In the genomic region with DNA sequence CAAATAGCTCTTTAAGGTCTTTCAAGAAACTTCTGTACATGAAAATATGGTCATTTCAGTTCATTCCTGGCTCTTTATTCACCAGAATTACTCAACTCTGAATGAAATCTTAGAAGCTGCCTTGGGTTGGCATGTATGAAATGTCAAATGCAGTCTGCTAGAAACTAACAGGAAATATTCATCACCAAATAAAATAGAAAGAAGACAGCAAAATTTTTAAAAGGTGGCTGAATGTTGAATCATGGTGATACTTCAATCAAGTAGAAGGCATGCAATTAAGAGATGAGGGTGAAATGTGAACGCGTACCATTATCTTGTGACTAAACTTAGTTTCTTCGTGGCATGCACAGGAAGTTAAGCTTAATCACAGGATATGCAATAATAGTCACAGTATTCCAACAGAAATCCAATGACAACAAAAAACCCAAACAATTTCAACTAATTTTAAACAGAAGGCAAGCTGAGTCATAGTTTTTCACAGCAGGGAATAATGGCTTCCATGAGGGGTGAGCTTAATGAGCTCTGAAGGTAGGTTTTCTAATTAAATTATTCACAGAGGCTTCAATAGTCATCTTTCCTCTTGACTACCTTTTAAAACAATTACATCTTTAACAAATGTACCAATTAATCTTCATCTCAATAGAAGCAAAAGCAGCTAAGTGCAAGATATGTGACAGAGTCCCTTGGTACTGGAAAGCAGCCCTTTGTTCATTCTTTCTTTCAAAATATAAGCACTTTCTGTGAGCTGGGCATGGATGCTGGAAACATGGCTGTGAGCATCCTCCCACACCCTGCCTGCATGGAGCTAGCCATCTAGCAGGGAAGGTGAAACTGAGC, we compare ENCODE assay signal across 10 cellular contexts. TPM values are rescaled to one million over a fixed set of nuclear protein-coding genes. Genes with fewer than 3 reads are reported as not detected.
DNase-seq lines count a peak whose midpoint lies in the region; ATAC-seq lines count a peak whose summit lies in the region.
"Had no signal": no experiment of that assay in that cellular context is flagged by ENCODE, and none has a peak within 500 bp of the region (broad histone marks: within the 10 kb centered on the region; RNA-seq: fewer than 3 reads in every experiment).

No MANE protein-coding gene starts in this region.

- H3K27me3 Mint-ChIP-seq in CD8-positive, alpha-beta memory T cell = no peaks in the 10 kb centered on the region

- POLR2A ChIA-PET in CD8-positive, alpha-beta memory T cell (lab: Charles Lee) = no interaction called here

- H3K27ac ChIP-seq in CD8-positive, alpha-beta memory T cell (ENCODE audit: low read depth, low read length) = no peak overlapping the region

- H3K9me3 ChIP-seq in HAP-1 = no peaks in the 10 kb centered on the region
- no peaks in the 10 kb centered on the region for H3K9me3 ChIP-seq in CD8-positive, alpha-beta memory T cell (ENCODE audit: low read length)

- ATAC-seq in HG02610 (IDR thresholded peaks at IDR 0.05; ENCODE audit: unreplicated experiment) (no peak), HG02885 (IDR thresholded peaks at IDR 0.05; ENCODE audit: poor library complexity, unreplicated experiment) (no peak)
- ATAC-seq: stimulated activated naive CD8-positive, alpha-beta T cell treated with anti-CD3 and anti-CD28 coated beads, Interleukin-15, Interleukin-2, amounts not matched to agents 100 U/mL and 50 U/mL, for 24 hours had no signal

- DNase-seq in GM04504 (ENCODE audit: low read depth) (peak; percentile 92), NCI-H774 (lab: John Stamatoyannopoulos, UW) (peak; percentile 7), epidermal melanocyte (ENCODE audit: insufficient read length, low spot score) (peak; percentile 43), pulmonary artery endothelial cell (ENCODE audit: low read depth, low spot score) (peak; percentile 83), HAP-1 (ENCODE audit: low spot score in 2 of 2) (no peak)
- no peak for DNase-seq in CD8-positive, alpha-beta memory T cell
- DNase-seq: activated gamma-delta T cell treated with Interleukin-2 at 50 U/mL for 16 hours; stimulated activated naive CD8-positive, alpha-beta T cell treated with anti-CD3 and anti-CD28 coated beads, Interleukin-15, Interleukin-2, amounts not matched to agents 100 U/mL and 50 U/mL, for 24 hours had no signal

- no peaks in the 10 kb centered on the region for H3K27me3 ChIP-seq in HAP-1 (ENCODE audit: low read depth)
- H3K27me3 ChIP-seq in CD8-positive, alpha-beta memory T cell (ENCODE audit: insufficient read depth, low read length, poor library complexity, severe bottlenecking) = no peaks in the 10 kb centered on the region

- H3K4me1 Mint-ChIP-seq in CD8-positive, alpha-beta memory T cell = peaks cover 16 to 31% (median 21%) of the 10 kb centered on the region in 3 donors

- H3K36me3 ChIP-seq in HAP-1 (replicated peaks) = no peaks in the 10 kb centered on the region
- no peaks in the 10 kb centered on the region for H3K36me3 ChIP-seq in CD8-positive, alpha-beta memory T cell (ENCODE audit: insufficient read depth, low read length)

- no peak overlapping the region for H3K4me3 ChIP-seq in HAP-1
- no peak overlapping the region for H3K4me3 ChIP-seq in CD8-positive, alpha-beta memory T cell (ENCODE audit: low read length)

- H3K4me3 Mint-ChIP-seq in CD8-positive, alpha-beta memory T cell = no peak overlapping the region

- CTCF ChIA-PET in CD8-positive, alpha-beta memory T cell (lab: Charles Lee) = no interaction called here

- no peaks in the 10 kb centered on the region for H3K9me3 Mint-ChIP-seq in CD8-positive, alpha-beta memory T cell

- peak overlapping the region in 2 of 8 donors; percentile 41 to 57 for H3K27ac Mint-ChIP-seq in CD8-positive, alpha-beta memory T cell

- in situ Hi-C loops in HAP-1 (cut with MboI; ENCODE audit: low sequenced_read_pairs) = no loop called here

- peaks cover 21% of the 10 kb centered on the region for H3K4me1 ChIP-seq in HAP-1
- H3K4me1 ChIP-seq in CD8-positive, alpha-beta memory T cell (ENCODE audit: insufficient read depth, low read length) = no peaks in the 10 kb centered on the region

- peaks cover 2 to 14% (median 3%) of the 10 kb centered on the region in 3 donors for H3K36me3 Mint-ChIP-seq in CD8-positive, alpha-beta memory T cell

RNA-seq across cellular contexts. Expression of gene SCFD2, which starts 44.5 kb away (rescaled TPM):
- 20.8 and 36.4 TPM in 2 replicates for total RNA-seq in pulmonary artery endothelial cell
- total RNA-seq in CD8-positive, alpha-beta memory T cell = 10 to 100 TPM; 25.7 to 29.1 TPM
- polyA plus RNA-seq in CD8-positive, alpha-beta memory T cell = 18.1 TPM

RNA-seq across cellular contexts. Expression of gene FIP1L1, which starts 56.1 kb away (rescaled TPM):
- total RNA-seq in pulmonary artery endothelial cell = 52.0 and 56.0 TPM in 2 replicates
- total RNA-seq in CD8-positive, alpha-beta memory T cell = 10 to 100 TPM; 72.8 to 74.5 TPM
- 65.2 TPM for polyA plus RNA-seq in CD8-positive, alpha-beta memory T cell

Comparison
In these comparisons a context has a peak if more than half of its experiments do, and no peak if none do; other contexts are left out.
1. DNase-seq: peak in GM04504 (single experiment), NCI-H774 (single experiment), epidermal melanocyte (single experiment) and pulmonary artery endothelial cell (single experiment); none in HAP-1 (0 of 2) and CD8-positive, alpha-beta memory T cell (0 of 5).